Comparison of ENCODE assay signal across 8 cellular contexts in genomic region chr20:36050436-36051317, GRCh38.
DNase-seq lines count a peak whose midpoint lies in the region; ATAC-seq and TF ChIP-seq lines count a peak whose summit lies in the region.

No MANE protein-coding gene starts in this region.

- intact Hi-C loops in activated CD4-positive, alpha-beta T cell treated with anti-CD3 and anti-CD28 coated beads, Interleukin-2, amount 10 ng/mL, durations not matched to agents 24 days and 14 days (cut with micrococcal nuclease) = loop anchor here (1.0 to 10.0 kb wide), 5 partner anchors 14 to 276 kb away; partner anchors contain the start of genes AAR2, PHF20 and SCAND1

- TF ChIP-seq CTCF in coronary artery (IDR thresholded peaks at IDR 0.05) = no peak

- H3K27ac Mint-ChIP-seq in activated CD4-positive, alpha-beta T cell treated with anti-CD3 and anti-CD28 coated beads, Interleukin-2, amount 10 ng/mL, durations not matched to agents 24 days and 14 days = peak overlapping the region; percentile 88

- H3K9me3 Mint-ChIP-seq in activated CD4-positive, alpha-beta T cell treated with anti-CD3 and anti-CD28 coated beads, Interleukin-2, amount 10 ng/mL, durations not matched to agents 24 days and 14 days = no peaks in the 10 kb centered on the region

- H3K36me3 Mint-ChIP-seq in activated CD4-positive, alpha-beta T cell treated with anti-CD3 and anti-CD28 coated beads, Interleukin-2, amount 10 ng/mL, durations not matched to agents 24 days and 14 days (ENCODE audit: low read depth) = peaks cover 29% of the 10 kb centered on the region

- peaks cover 25% of the 10 kb centered on the region for H3K4me1 Mint-ChIP-seq in activated CD4-positive, alpha-beta T cell treated with anti-CD3 and anti-CD28 coated beads, Interleukin-2, amount 10 ng/mL, durations not matched to agents 24 days and 14 days

- peaks cover 11% of the 10 kb centered on the region for H3K27me3 Mint-ChIP-seq in activated CD4-positive, alpha-beta T cell treated with anti-CD3 and anti-CD28 coated beads, Interleukin-2, amount 10 ng/mL, durations not matched to agents 24 days and 14 days

- peak overlapping the region; percentile 94 for H3K4me3 Mint-ChIP-seq in activated CD4-positive, alpha-beta T cell treated with anti-CD3 and anti-CD28 coated beads, Interleukin-2, amount 10 ng/mL, durations not matched to agents 24 days and 14 days

- peak; percentile 89 for ATAC-seq in HG03457 (IDR thresholded peaks at IDR 0.05; ENCODE audit: unreplicated experiment)
- peak; percentile 99 for ATAC-seq in left lobe of liver

- peak overlapping the region; percentile 91 to 99 for H3K27ac ChIP-seq in coronary artery

- peak overlapping the region; percentile 83 for H3K4me3 ChIP-seq in coronary artery

- DNase-seq in Ammon's horn (ENCODE audit: low spot score) = peak; percentile 91
- peak; percentile 91 for DNase-seq in GM19238 (ENCODE audit: insufficient read length, low spot score)
- DNase-seq in NCI-H524 (lab: John Stamatoyannopoulos, UW) = peak; percentile 83 to 92
- DNase-seq in activated CD4-positive, alpha-beta T cell treated with anti-CD3 and anti-CD28 coated beads, Interleukin-2, amount 10 ng/mL, durations not matched to agents 24 days and 14 days = peak; percentile 96
- DNase-seq in coronary artery (ENCODE audit: low spot score) = peak; percentile 90
- peak; percentile 93 for DNase-seq in left lobe of liver (ENCODE audit: low spot score)
- peak; percentile 93 for DNase-seq in stimulated activated CD4-positive, alpha-beta T cell treated with anti-CD3 and anti-CD28 coated beads, Interleukin-1b, Interleukin-23, amount 100 ng/mL, for 48 hours

Comparison
In these comparisons a context has a peak if more than half of its experiments do, and no peak if none do; other contexts are left out.
1. Peak in every context shown above with its lines: DNase-seq, ATAC-seq, H3K4me3 ChIP-seq and H3K27ac ChIP-seq.